In genomic region chr10:104937528-104937927, GRCh38 we compare ENCODE assay signal across 1 cellular context.
TF ChIP-seq lines count a peak whose summit lies in the region.

No MANE protein-coding gene starts in this region.

TF ChIP-seq in HCT116, 20 proteins besides CTCF, POLR2A, EP300 and RAD21 (continued from another document):
- TF ChIP-seq ZBTB33 (IDR thresholded peaks at IDR 0.05; ENCODE audit: extremely low read depth, insufficient replicate concordance, low read length), result no peak
- peak; percentile 89 for TF ChIP-seq MAX (IDR thresholded peaks at IDR 0.05)
- peak; percentile 98 for TF ChIP-seq CBX3 (IDR thresholded peaks at IDR 0.05; ENCODE audit: low read depth)
- peak; percentile 47 for TF ChIP-seq YY1 (IDR thresholded peaks at IDR 0.05; ENCODE audit: extremely low read depth, insufficient replicate concordance, low read depth, low read length)
- no peak for TF ChIP-seq EZH2phosphoT487 (IDR thresholded peaks at IDR 0.05; ENCODE audit: borderline replicate concordance)
- no peak for TF ChIP-seq EGR1 (IDR thresholded peaks at IDR 0.05; ENCODE audit: low read depth)
- peak; percentile 71 for TF ChIP-seq SRF (IDR thresholded peaks at IDR 0.05; ENCODE audit: low read depth)
- TF ChIP-seq ATF3 (IDR thresholded peaks at IDR 0.05), result peak; percentile 46; the same call in 1 of the 2 replicates
- TF ChIP-seq SIN3A (IDR thresholded peaks at IDR 0.05; ENCODE audit: low read depth), result 0 out of 2 replicates have a peak, but pooled peaks have one; percentile 72
- no peak for TF ChIP-seq ELF1 (IDR thresholded peaks at IDR 0.05; ENCODE audit: borderline replicate concordance, low read depth)
- TF ChIP-seq JUND (IDR thresholded peaks at IDR 0.05), result peak; percentile 95
- TF ChIP-seq POLR2AphosphoS5 (IDR thresholded peaks at IDR 0.05; ENCODE audit: low read depth, low read length), result peak; percentile 44; the same call in 1 of the 2 replicates
- TF ChIP-seq SP1 (IDR thresholded peaks at IDR 0.05; ENCODE audit: low read depth), result peak; percentile 89
- no peak for TF ChIP-seq ZNF274 (IDR thresholded peaks at IDR 0.05; ENCODE audit: low read depth, low read length)
- no peak for TF ChIP-seq ZFX (IDR thresholded peaks at IDR 0.05)
- TF ChIP-seq TCF7L2 (IDR thresholded peaks at IDR 0.05; ENCODE audit: borderline replicate concordance, extremely low read depth, insufficient read depth, insufficient read length), result peak; percentile 90
